16 cellular contexts compared by ENCODE assay signal in the genomic region with DNA sequence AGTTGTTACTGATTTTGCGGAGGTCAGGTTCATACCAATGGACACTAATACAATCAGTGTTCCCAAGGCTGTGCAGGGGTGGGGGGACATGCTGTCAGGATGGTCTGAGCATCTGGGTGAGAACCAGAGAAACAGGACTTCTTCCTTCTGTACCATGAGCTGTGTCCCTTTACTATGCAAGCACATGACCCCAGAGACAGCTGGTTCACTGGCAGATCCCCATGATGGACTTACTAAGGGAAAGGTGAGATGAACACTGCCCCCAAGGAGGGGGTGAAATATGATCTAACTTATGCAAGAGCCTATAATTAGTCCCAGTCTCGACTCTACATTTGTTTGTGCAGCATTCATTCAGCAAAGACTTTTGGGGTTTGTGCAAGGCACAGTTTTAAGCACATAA.
A peak's percentile ranks its signal among the peaks of the same experiment; 100 is the strongest.
DNase-seq lines count a peak whose midpoint lies in the region; ATAC-seq lines count a peak whose summit lies in the region.
"Had no signal": no experiment of that assay in that cellular context is flagged by ENCODE, and none has a peak within 500 bp of the region (broad histone marks: within the 10 kb centered on the region; RNA-seq: fewer than 3 reads in every experiment).

No MANE protein-coding gene starts in this region.

- H3K4me3 Mint-ChIP-seq in activated CD8-positive, alpha-beta T cell treated with anti-CD3 and anti-CD28 coated beads, Interleukin-2, amount 10 ng/mL, durations not matched to agents 7 days and 5 days: no peak overlapping the region
- H3K4me3 Mint-ChIP-seq: CD14-positive monocyte had no signal

- H3K36me3 Mint-ChIP-seq in activated CD8-positive, alpha-beta T cell treated with anti-CD3 and anti-CD28 coated beads, Interleukin-2, amount 10 ng/mL, durations not matched to agents 7 days and 5 days (ENCODE audit: low read depth): no peaks in the 10 kb centered on the region
- H3K36me3 Mint-ChIP-seq: CD14-positive monocyte had no signal

- no peaks in the 10 kb centered on the region for H3K27me3 ChIP-seq in neuronal stem cell (ENCODE audit: control insufficient read depth in 3 of 3, insufficient read depth in 3 of 3, low read depth in 1 of 3, low read length in 3 of 3)

- H3K14ac ChIP-seq in neuronal stem cell (ENCODE audit: low read length): no peak overlapping the region

- CTCF ChIA-PET in activated CD8-positive, alpha-beta T cell treated with anti-CD3 and anti-CD28 coated beads, Interleukin-2, amount 10 ng/mL, durations not matched to agents 7 days and 5 days (lab: Charles Lee): interaction anchor here (1.0 kb wide), 1 partner anchor 23 kb away, joined by 4 read pairs; no protein-coding TSS in a partner anchor

- no peak overlapping the region for H2BK5ac ChIP-seq in neuronal stem cell (ENCODE audit: low read length)

- no peak overlapping the region for H3K4me2 ChIP-seq in neuronal stem cell (ENCODE audit: insufficient read depth, low read length, poor library complexity, severe bottlenecking)

- H3K27me3 Mint-ChIP-seq in activated CD8-positive, alpha-beta T cell treated with anti-CD3 and anti-CD28 coated beads, Interleukin-2, amount 10 ng/mL, durations not matched to agents 7 days and 5 days (ENCODE audit: low read depth): peaks cover 30% of the 10 kb centered on the region

- no peak overlapping the region for H4K91ac ChIP-seq in neuronal stem cell (ENCODE audit: low read depth, low read length, poor library complexity)

- no peaks in the 10 kb centered on the region for H3K4me1 Mint-ChIP-seq in activated CD8-positive, alpha-beta T cell treated with anti-CD3 and anti-CD28 coated beads, Interleukin-2, amount 10 ng/mL, durations not matched to agents 7 days and 5 days (ENCODE audit: low read depth)
- H3K4me1 Mint-ChIP-seq: CD14-positive monocyte had no signal

- no peaks in the 10 kb centered on the region for H3K9me3 ChIP-seq in neuronal stem cell (replicated peaks in 1 of 2; ENCODE audit: control insufficient read depth in 2 of 2, insufficient read depth in 1 of 2, low read depth in 1 of 2, low read length in 2 of 2)

- no peak overlapping the region for H2BK120ac ChIP-seq in neuronal stem cell (ENCODE audit: low read depth, low read length)

- H3K4me3 ChIP-seq in neuronal stem cell (ENCODE audit: low read length in 2 of 2): no peak overlapping the region
- H3K4me3 ChIP-seq: K562 had no signal

- H3K4ac ChIP-seq in neuronal stem cell (ENCODE audit: low read length): no peak overlapping the region

- POLR2A ChIA-PET in activated CD8-positive, alpha-beta T cell treated with anti-CD3 and anti-CD28 coated beads, Interleukin-2, amount 10 ng/mL, durations not matched to agents 7 days and 5 days (lab: Charles Lee): no interaction called here

- H2AK5ac ChIP-seq in neuronal stem cell (ENCODE audit: low read depth, low read length): no peak overlapping the region

- H2BK15ac ChIP-seq in neuronal stem cell (ENCODE audit: low read length): no peak overlapping the region

- H4K8ac ChIP-seq in neuronal stem cell (ENCODE audit: low read depth, low read length): no peak overlapping the region

- DNase-seq in EH (ENCODE audit: low read depth): peak; percentile 42
- DNase-seq in NCI-H1105 (lab: John Stamatoyannopoulos, UW): peak; percentile 31
- DNase-seq in brain pericyte (ENCODE audit: low read depth, low spot score): peak; percentile 33
- DNase-seq in neuronal stem cell (ENCODE audit: low spot score): no peak
- no peak for DNase-seq in DMS114 treated with DMSO at 0.1 percent for 48 hours (lab: John Stamatoyannopoulos, UW; ENCODE audit: unreplicated experiment)
- DNase-seq in activated CD8-positive, alpha-beta T cell treated with anti-CD3 and anti-CD28 coated beads, Interleukin-2, amount 10 ng/mL, durations not matched to agents 7 days and 5 days: no peak
- DNase-seq: activated CD4-positive, alpha-beta T cell treated with anti-CD3 and anti-CD28 coated beads for 1 hour; foreskin melanocyte; islet precursor cell; NCI-H2081; PC-3; stimulated activated naive CD4-positive, alpha-beta T cell treated with Interleukin-2 at 50 U/mL for 16 hours had no signal

- peaks cover 16 to 29% of the 10 kb centered on the region in 2 donors for H3K4me1 ChIP-seq in neuronal stem cell (ENCODE audit: control insufficient read depth in 2 of 2, insufficient read depth in 1 of 2, low read depth in 1 of 2, low read length in 2 of 2)

- no peak overlapping the region for H3K27ac Mint-ChIP-seq in activated CD8-positive, alpha-beta T cell treated with anti-CD3 and anti-CD28 coated beads, Interleukin-2, amount 10 ng/mL, durations not matched to agents 7 days and 5 days
- H3K27ac Mint-ChIP-seq: CD14-positive monocyte had no signal

- H2AFZ ChIP-seq in neuronal stem cell (ENCODE audit: low read length): no peak overlapping the region

- WGBS in neuronal stem cell (ENCODE audit: extremely low coverage in 2 of 2, insufficient read length in 2 of 2, insufficient replicate concordance in 1 of 2), 2 donors: no CpG with 5 or more reads among the region's 2 CpGs

- no peak overlapping the region for H2BK12ac ChIP-seq in neuronal stem cell (ENCODE audit: low read length)

- no peaks in the 10 kb centered on the region for H3K36me3 ChIP-seq in neuronal stem cell (replicated peaks in 1 of 2; ENCODE audit: control insufficient read depth in 2 of 2, insufficient read depth in 2 of 2, low read length in 2 of 2)

- H3K9me3 Mint-ChIP-seq in activated CD8-positive, alpha-beta T cell treated with anti-CD3 and anti-CD28 coated beads, Interleukin-2, amount 10 ng/mL, durations not matched to agents 7 days and 5 days (ENCODE audit: insufficient read depth): no peaks in the 10 kb centered on the region

- no peaks in the 10 kb centered on the region for H3K79me1 ChIP-seq in neuronal stem cell (ENCODE audit: low read depth, low read length)

- no peak overlapping the region for H3K27ac ChIP-seq in neuronal stem cell (replicated peaks; ENCODE audit: low read length)

- no peak overlapping the region for H3K18ac ChIP-seq in neuronal stem cell (ENCODE audit: low read length)

- peak overlapping the region; percentile 25 for H3K23ac ChIP-seq in neuronal stem cell (ENCODE audit: low read depth, low read length, poor library complexity)

- no peak for ATAC-seq in HG02610 (IDR thresholded peaks at IDR 0.05; ENCODE audit: unreplicated experiment)
- no peak for ATAC-seq in activated CD8-positive, alpha-beta T cell treated with anti-CD3 and anti-CD28 coated beads, Interleukin-2, amount 10 ng/mL, durations not matched to agents 7 days and 5 days
- ATAC-seq in HG03280 (IDR thresholded peaks at IDR 0.05; ENCODE audit: unreplicated experiment): no peak
- ATAC-seq: K562 had no signal

- no peak overlapping the region for H3K9ac ChIP-seq in neuronal stem cell (ENCODE audit: low read depth, low read length, poor library complexity)

Comparison
In these comparisons a context has a peak if more than half of its experiments do, and no peak if none do; other contexts are left out.
1. DNase-seq: peak in EH (single experiment), NCI-H1105 (single experiment) and brain pericyte (single experiment); none in neuronal stem cell (single experiment), DMS114 treated with DMSO at 0.1 percent for 48 hours (single experiment) and activated CD8-positive, alpha-beta T cell treated with anti-CD3 and anti-CD28 coated beads, Interleukin-2, amount 10 ng/mL, durations not matched to agents 7 days and 5 days (single experiment).